ENCODE assay signal across 8 cellular contexts in the genomic region with DNA sequence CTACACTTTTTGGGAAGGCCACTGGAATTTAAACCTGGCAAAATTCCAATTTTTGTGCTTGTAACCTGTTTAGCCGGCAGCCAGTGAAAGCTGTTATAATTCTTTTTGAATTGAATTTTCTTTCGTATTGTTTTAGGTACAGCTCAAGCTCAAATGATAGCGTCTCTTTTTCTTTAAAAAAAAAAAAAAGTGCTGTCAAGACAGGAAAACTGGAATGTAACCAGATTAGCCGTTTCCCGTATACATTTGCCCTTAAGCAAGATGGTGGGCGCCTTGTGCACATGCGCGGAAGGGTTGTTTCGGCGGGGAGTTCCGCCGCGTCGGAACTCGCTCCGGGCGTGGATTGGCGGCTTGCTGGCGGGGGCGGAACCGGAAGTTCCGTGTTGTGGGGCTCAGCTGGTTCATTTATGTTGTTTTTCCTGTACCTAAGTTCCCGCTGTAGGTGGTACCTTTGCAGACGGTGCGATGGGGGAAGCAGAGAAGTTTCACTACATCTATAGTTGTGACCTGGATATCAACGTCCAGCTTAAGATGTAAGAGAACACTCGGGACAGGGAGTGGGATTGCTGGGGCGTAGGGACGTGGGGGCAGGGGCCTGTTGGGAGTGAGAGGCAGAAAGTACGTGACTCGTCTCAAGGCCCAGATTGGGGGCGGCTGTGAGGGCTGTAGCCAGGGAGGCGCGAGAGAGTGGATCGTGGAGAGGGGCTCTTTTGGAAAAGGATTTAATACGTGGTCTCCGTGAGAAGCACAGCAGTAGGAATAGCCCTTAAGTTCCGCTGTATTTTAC. TPM values are rescaled to one million over a fixed set of nuclear protein-coding genes. Genes with fewer than 3 reads are reported as not detected.
DNase-seq lines count a peak whose midpoint lies in the region; ATAC-seq and TF ChIP-seq lines count a peak whose summit lies in the region.

TSS of gene PIK3C3 (plus strand) at position 408 of the 787 bp plus-strand sequence. CDS start at position 466, 58 bp downstream.

- H3K27ac Mint-ChIP-seq in IgD-negative memory B cell: peak within 1 kb of the TSS; percentile 79 to 98 (median 95)

- H3K36me3 Mint-ChIP-seq in IgD-negative memory B cell: no peaks in the 10 kb centered on the region

- H3K4me1 ChIP-seq in mononuclear cell (ENCODE audit: insufficient read depth, low read length): peaks cover 5% of the 10 kb centered on the region

- H3K4me1 Mint-ChIP-seq in IgD-negative memory B cell: peaks cover 15 to 32% (median 21%) of the 10 kb centered on the region in 3 donors

- peaks cover 3% of the 10 kb centered on the region for H3K27me3 Mint-ChIP-seq in IgD-negative memory B cell

- H3K9me3 Mint-ChIP-seq in IgD-negative memory B cell: no peaks in the 10 kb centered on the region

- no peaks in the 10 kb centered on the region for H3K27me3 ChIP-seq in mononuclear cell (ENCODE audit: insufficient read depth, low read length)

- H3K4me3 ChIP-seq in epithelial cell of esophagus (ENCODE audit: low read length) (peak within 1 kb of the TSS; percentile 90), mononuclear cell (ENCODE audit: low read length) (peak within 1 kb of the TSS; percentile 86)

- peak; percentile 94 for DNase-seq in DMS 273 treated with DMSO at 0.1 percent for 48 hours (lab: John Stamatoyannopoulos, UW)
- peak; percentile 55 for DNase-seq in OCI-M2 (lab: John Stamatoyannopoulos, UW; ENCODE audit: unreplicated experiment)
- peak; percentile 96 for DNase-seq in activated T-cell treated with anti-CD3 and anti-CD28 coated beads for 4 hours
- peak; percentile 98 for DNase-seq in epithelial cell of esophagus (ENCODE audit: low read depth)
- peak; percentile 91 to 97 for DNase-seq in stimulated activated CD8-positive, alpha-beta memory T cell treated with anti-CD3 and anti-CD28 coated beads, Interleukin-4, amount 100 ng/mL, for 1 hour (ENCODE audit: low read depth in 2 of 2, low spot score in 1 of 2)

- TF ChIP-seq CTCF in epithelial cell of esophagus (IDR thresholded peaks at IDR 0.05; ENCODE audit: insufficient read depth, low read depth, low read length, missing control alignments): no peak

- H3K9me3 ChIP-seq in mononuclear cell (ENCODE audit: low read depth, low read length): no peaks in the 10 kb centered on the region

- H3K4me3 Mint-ChIP-seq in IgD-negative memory B cell: peak within 1 kb of the TSS; percentile 96 to 100 (median 100)

- peak; percentile 98 for ATAC-seq in GM21529 (IDR thresholded peaks at IDR 0.05; ENCODE audit: unreplicated experiment)

RNA-seq across cellular contexts. Expression of gene PIK3C3, which starts in this region (rescaled TPM):
- polyA plus RNA-seq in IgD-negative memory B cell: 31.2 TPM
- 72.3 TPM for total RNA-seq in mononuclear cell

Comparison
In these comparisons a context has a peak if more than half of its experiments do, and no peak if none do; other contexts are left out.
1. Peak in every context shown above with its lines: DNase-seq, ATAC-seq and H3K4me3 ChIP-seq.